30 cellular contexts compared by ENCODE assay signal in the genomic region with DNA sequence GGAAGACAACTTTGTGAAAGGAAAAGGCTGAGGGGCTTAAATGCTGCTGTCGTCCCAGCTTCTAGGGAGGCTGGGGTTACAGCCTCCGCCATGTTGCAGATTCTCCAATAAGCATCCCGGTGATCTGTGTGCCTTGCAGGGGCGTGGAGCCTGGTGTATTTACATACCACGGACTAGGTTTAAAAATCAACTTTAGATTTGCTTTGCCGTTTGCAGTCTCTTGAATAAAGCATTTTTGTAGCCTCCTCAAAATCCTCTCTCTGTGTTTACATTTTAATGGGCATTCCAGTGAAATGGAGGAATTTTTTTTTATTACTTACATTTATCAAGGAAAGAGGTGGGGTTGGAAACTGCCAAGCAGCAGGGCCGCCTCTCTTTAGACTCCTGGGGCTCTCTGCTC.
DNase-seq lines count a peak whose midpoint lies in the region; ATAC-seq, FAIRE-seq and TF ChIP-seq lines count a peak whose summit lies in the region.
"Had no signal": no experiment of that assay in that cellular context is flagged by ENCODE, and none has a peak within 500 bp of the region (broad histone marks: within the 10 kb centered on the region; RNA-seq: fewer than 3 reads in every experiment).

No MANE protein-coding gene starts in this region.

- H3K4me1 ChIP-seq in colonic mucosa (peaks cover 7% of the 10 kb centered on the region), mucosa of descending colon (ENCODE audit: low read depth) (peaks cover 6% of the 10 kb centered on the region), sigmoid colon (peaks cover 0 to 64% (median 34%) of the 10 kb centered on the region in 4 donors)
- H3K4me1 ChIP-seq: adrenal gland, body of pancreas, spleen, testis had no signal

- TF ChIP-seq EP300 in sigmoid colon (IDR thresholded peaks at IDR 0.05), result no peak

- H3K27ac ChIP-seq in colonic mucosa (peak overlapping the region; percentile 60), sigmoid colon (no peak overlapping the region)
- H3K27ac ChIP-seq: body of pancreas, gastrocnemius medialis, GM23248, parathyroid adenoma, spleen, testis had no signal

- peak; percentile 55 for ATAC-seq in mucosa of descending colon
- ATAC-seq: activated CD4-positive, alpha-beta T cell treated with anti-CD3 and anti-CD28 coated beads for 36 hours; activated CD8-positive, alpha-beta T cell treated with anti-CD3 and anti-CD28 coated beads for 36 hours; body of pancreas had no signal

- H3K9me3 ChIP-seq in colonic mucosa (no peaks in the 10 kb centered on the region), mucosa of descending colon (no peaks in the 10 kb centered on the region), sigmoid colon (no peaks in the 10 kb centered on the region)
- H3K9me3 ChIP-seq: adrenal gland, body of pancreas, gastrocnemius medialis, testis had no signal

- peak; percentile 99 for FAIRE-seq in A204.1 (lab: Jason Lieb, UNC)
- FAIRE-seq: G401.6, urothelium cell line had no signal

- H3K36me3 ChIP-seq in colonic mucosa, result no peaks in the 10 kb centered on the region
- H3K36me3 ChIP-seq in mucosa of descending colon (ENCODE audit: low read depth), result no peaks in the 10 kb centered on the region
- no peaks in the 10 kb centered on the region for H3K36me3 ChIP-seq in sigmoid colon
- H3K36me3 ChIP-seq: adrenal gland, gastrocnemius medialis, spleen had no signal

- H3K27me3 ChIP-seq in colonic mucosa, result no peaks in the 10 kb centered on the region
- no peaks in the 10 kb centered on the region for H3K27me3 ChIP-seq in sigmoid colon
- H3K27me3 ChIP-seq: testis had no signal

- H3K4me3 ChIP-seq in colonic mucosa, result no peak overlapping the region
- H3K4me3 ChIP-seq in mucosa of descending colon, result no peak overlapping the region
- H3K4me3 ChIP-seq in sigmoid colon, result no peak overlapping the region
- H3K4me3 ChIP-seq: adrenal gland, body of pancreas, gastrocnemius medialis, GM23248, lung, spleen, testis had no signal

- intact Hi-C loops in colonic mucosa (cut with DNase I), result no loop called here
- intact Hi-C loops in mucosa of descending colon (cut with DNase I, micrococcal nuclease), result no loop called here
- intact Hi-C loops in sigmoid colon (cut with DNase I), result no loop called here

- TF ChIP-seq CTCF in colonic mucosa (IDR thresholded peaks at IDR 0.05), result no peak
- no peak for TF ChIP-seq CTCF in mucosa of descending colon (IDR thresholded peaks at IDR 0.05)
- no peak for TF ChIP-seq CTCF in sigmoid colon (IDR thresholded peaks at IDR 0.05)

- DNase-seq in NCI-H2227 treated with DMSO at 0.1 percent for 48 hours (lab: John Stamatoyannopoulos, UW) (peak; percentile 32), colonic mucosa (peak; percentile 36), mucosa of descending colon (peak in 1 of 3 donors; percentile 53), sigmoid colon (no peak), NCI-H82 treated with DMSO at 0.1 percent for 48 hours (lab: John Stamatoyannopoulos, UW; ENCODE audit: unreplicated experiment) (no peak), ecto neural progenitor cell (ENCODE audit: low spot score) (no peak), anterior cingulate cortex (lab: John Stamatoyannopoulos, UW) (no peak)
- DNase-seq: activated CD4-positive, alpha-beta T cell treated with anti-CD3 and anti-CD28 coated beads for 36 hours; activated CD8-positive, alpha-beta T cell treated with anti-CD3 and anti-CD28 coated beads for 36 hours; activated naive CD4-positive, alpha-beta T cell treated with anti-CD3 and anti-CD28 coated beads, Interleukin-2, amount 10 ng/mL, durations not matched to agents 7 days and 5 days; body of pancreas; dermis blood vessel endothelial cell; gastrocnemius medialis; GM23248; kidney glomerular epithelial cell; NCI-H1092; NCI-H1930; NCI-H2171 treated with DMSO at 0.1 percent for 48 hours; NCI-H69; SHP77 treated with DMSO at 0.1 percent for 48 hours; spleen; stimulated activated CD4-positive, alpha-beta T cell treated with anti-CD3 and anti-CD28 coated beads, Interleukin-2, amount 100 ng/mL, for 24 hours; T-helper 9 cell; testis had no signal

- 19 to 58% methylated on average over 7 of the region's 7 CpGs for WGBS in sigmoid colon, 2 donors

- H3K9ac ChIP-seq in colonic mucosa (ENCODE audit: low read depth in 2 of 2, low read length in 2 of 2), result no peak overlapping the region
- H3K9ac ChIP-seq: GM23248, parathyroid adenoma had no signal

- TF ChIP-seq POLR2A in sigmoid colon (IDR thresholded peaks at IDR 0.05), result no peak

Comparison
In these comparisons a context has a peak if more than half of its experiments do, and no peak if none do; other contexts are left out.
1. DNase-seq: peak in NCI-H2227 treated with DMSO at 0.1 percent for 48 hours (single experiment) and colonic mucosa (single experiment); none in sigmoid colon (single experiment), NCI-H82 treated with DMSO at 0.1 percent for 48 hours (single experiment), ecto neural progenitor cell (single experiment) and anterior cingulate cortex (0 of 58).